Comparison of ENCODE assay signal across 8 cellular contexts in the genomic region with DNA sequence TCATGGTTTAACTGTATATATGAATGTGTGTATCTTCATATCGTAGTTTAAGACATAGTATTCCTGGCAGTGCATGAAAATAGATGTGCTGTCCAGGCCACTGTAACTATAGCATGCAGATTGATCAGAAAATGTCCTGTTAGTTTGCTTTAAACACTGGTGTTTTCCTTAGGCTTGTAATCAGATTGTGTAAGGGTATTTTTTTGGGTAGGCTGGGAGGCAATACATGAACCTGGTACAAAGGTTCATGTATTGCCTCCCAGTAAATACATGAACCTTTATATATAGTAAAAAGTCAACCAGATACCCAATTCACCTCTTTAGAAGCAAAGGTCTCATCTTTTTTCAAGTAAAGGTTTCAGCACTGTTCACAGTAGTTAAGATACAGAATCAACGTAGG. TPM values are rescaled to one million over a fixed set of nuclear protein-coding genes. Genes with fewer than 3 reads are reported as not detected.
DNase-seq lines count a peak whose midpoint lies in the region; ATAC-seq, FAIRE-seq and TF ChIP-seq lines count a peak whose summit lies in the region.

No MANE protein-coding gene starts in this region.

- H2BK120ac ChIP-seq in neuronal stem cell (ENCODE audit: low read depth, low read length), result no peak overlapping the region

- H3K27ac ChIP-seq in left ventricle myocardium inferior (replicated peaks), result no peak overlapping the region
- H3K27ac ChIP-seq in GM12878 (ENCODE audit: control insufficient read depth, insufficient read depth), result no peak overlapping the region
- no peak overlapping the region for H3K27ac ChIP-seq in mesodermal cell (ENCODE audit: low read depth, low read length, severe bottlenecking)
- no peak overlapping the region for H3K27ac ChIP-seq in neuronal stem cell (replicated peaks; ENCODE audit: low read length)

- H3K27me3 ChIP-seq in left ventricle myocardium inferior (ENCODE audit: low read depth) (no peaks in the 10 kb centered on the region), GM12878 (replicated peaks in 1 of 2; ENCODE audit: control insufficient read depth in 2 of 2, insufficient read depth in 2 of 2, low read length in 1 of 2) (no peaks in the 10 kb centered on the region), neuronal stem cell (ENCODE audit: control insufficient read depth in 3 of 3, insufficient read depth in 3 of 3, low read depth in 1 of 3, low read length in 3 of 3) (no peaks in the 10 kb centered on the region), H7 (ENCODE audit: control insufficient read depth, insufficient read depth, low read length) (no peaks in the 10 kb centered on the region)

- SMC1A ChIA-PET in GM12878 (lab: Charles Lee; ENCODE audit: uncharacterized antibody, unreplicated experiment), result interaction anchor here (1.1 to 1.2 kb wide), 2 partner anchors 10 to 62 kb away, joined by 3 to 4 read pairs; no protein-coding TSS in a partner anchor

- H3K4me2 ChIP-seq in GM12878 (ENCODE audit: control insufficient read depth, insufficient read depth) (peak overlapping the region; percentile 36), neuronal stem cell (ENCODE audit: insufficient read depth, low read length, poor library complexity, severe bottlenecking) (no peak overlapping the region)

- DNase-seq in left ventricle myocardium inferior, result no peak
- no peak for DNase-seq in Right ventricle myocardium superior
- no peak for DNase-seq in GM12878 (ENCODE audit: low read depth, low spot score)
- no peak for DNase-seq in activated CD4-positive, CD25-positive, alpha-beta regulatory T cell (lab: John Stamatoyannopoulos, UW)
- DNase-seq in neuronal stem cell (ENCODE audit: low spot score), result no peak
- DNase-seq in H7, result no peak

- H3K36me3 ChIP-seq in left ventricle myocardium inferior, result peaks cover 2% of the 10 kb centered on the region
- H3K36me3 ChIP-seq in GM12878 (ENCODE audit: control insufficient read depth in 2 of 2, insufficient read depth in 2 of 2, low read length in 1 of 2), result peaks cover 0 to 6% of the 10 kb centered on the region in 2 experiments; a peak in 1 of 4 replicates
- peaks cover 13% of the 10 kb centered on the region for H3K36me3 ChIP-seq in mesodermal cell (ENCODE audit: control insufficient read depth, insufficient read depth, low read length)
- peaks cover 0 to 3% of the 10 kb centered on the region in 2 donors for H3K36me3 ChIP-seq in neuronal stem cell (replicated peaks in 1 of 2; ENCODE audit: control insufficient read depth in 2 of 2, insufficient read depth in 2 of 2, low read length in 2 of 2)
- H3K36me3 ChIP-seq in H7 (replicated peaks; ENCODE audit: control insufficient read depth, insufficient read depth, low read length), result no peaks in the 10 kb centered on the region

- no peak overlapping the region for H3K23ac ChIP-seq in neuronal stem cell (ENCODE audit: low read depth, low read length, poor library complexity)

- no peak overlapping the region for H3K14ac ChIP-seq in neuronal stem cell (ENCODE audit: low read length)

- POLR2A ChIA-PET in GM12878 (lab: Charles Lee), result interaction anchor here (1.0 to 1.1 kb wide), 3 partner anchors 21 to 44 kb away, joined by 3 read pairs; no protein-coding TSS in a partner anchor

- 0 out of 2 replicates have a peak, but pooled peaks cover 3% of the 10 kb centered on the region for H4K20me1 ChIP-seq in GM12878 (ENCODE audit: control insufficient read depth, insufficient read depth)

- H2BK15ac ChIP-seq in neuronal stem cell (ENCODE audit: low read length), result no peak overlapping the region

- 67% methylated on average over 2 of the region's 2 CpGs for WGBS in GM12878 (ENCODE audit: insufficient coverage, insufficient replicate concordance, low lambda C conversion rate, missing lambda C conversion rate)
- WGBS in mesodermal cell (ENCODE audit: insufficient coverage in 2 of 2), 2 experiments, result 100% methylated on average over 2 of the region's 2 CpGs
- no CpG with 5 or more reads among the region's 2 CpGs for WGBS in neuronal stem cell (ENCODE audit: extremely low coverage in 2 of 2, insufficient read length in 2 of 2, insufficient replicate concordance in 1 of 2), 2 donors

- H3K79me1 ChIP-seq in neuronal stem cell (ENCODE audit: low read depth, low read length), result no peaks in the 10 kb centered on the region

- intact Hi-C loops in left ventricle myocardium inferior (cut with micrococcal nuclease) (no loop called here), Right ventricle myocardium superior (cut with DNase I) (no loop called here), GM12878 (cut with micrococcal nuclease; ENCODE audit: unreplicated experiment) (loop anchor here (5.0 kb wide), 1 partner anchor 252 kb away; the partner anchor contains the start of gene MARS2)

- H3K4me1 ChIP-seq in left ventricle myocardium inferior (peaks cover 57% of the 10 kb centered on the region), GM12878 (ENCODE audit: control insufficient read depth, insufficient read depth, low read length) (no peaks in the 10 kb centered on the region), mesodermal cell (ENCODE audit: control insufficient read depth, insufficient read depth, low read length, poor library complexity, severe bottlenecking) (peaks cover 9% of the 10 kb centered on the region), neuronal stem cell (ENCODE audit: control insufficient read depth in 2 of 2, insufficient read depth in 1 of 2, low read depth in 1 of 2, low read length in 2 of 2) (peaks cover 2 to 4% of the 10 kb centered on the region in 2 donors)

- H3K4ac ChIP-seq in neuronal stem cell (ENCODE audit: low read length), result no peak overlapping the region

- H4K8ac ChIP-seq in neuronal stem cell (ENCODE audit: low read depth, low read length), result no peak overlapping the region

- peaks cover 51% of the 10 kb centered on the region for H3K79me2 ChIP-seq in GM12878 (ENCODE audit: control insufficient read depth, insufficient read depth, low read length)

- TF ChIP-seq RAD21 in GM12878 (IDR thresholded peaks at IDR 0.05; ENCODE audit: insufficient read depth, low read depth, low read length), result no peak

- H3K9me3 ChIP-seq in left ventricle myocardium inferior (replicated peaks) (no peaks in the 10 kb centered on the region), GM12878 (replicated peaks; ENCODE audit: control insufficient read depth, insufficient read depth, low read length) (no peaks in the 10 kb centered on the region; the same call in 2 of the 3 replicates), mesodermal cell (ENCODE audit: control insufficient read depth, low read length) (no peaks in the 10 kb centered on the region), neuronal stem cell (replicated peaks in 1 of 2; ENCODE audit: control insufficient read depth in 2 of 2, insufficient read depth in 1 of 2, low read depth in 1 of 2, low read length in 2 of 2) (no peaks in the 10 kb centered on the region)

- no peak overlapping the region for H2BK12ac ChIP-seq in neuronal stem cell (ENCODE audit: low read length)

- no peak overlapping the region for H2BK5ac ChIP-seq in neuronal stem cell (ENCODE audit: low read length)

- H3K9ac ChIP-seq in GM12878 (ENCODE audit: control insufficient read depth, insufficient read depth, low read length), result no peak overlapping the region
- H3K9ac ChIP-seq in neuronal stem cell (ENCODE audit: low read depth, low read length, poor library complexity), result no peak overlapping the region

- TF ChIP-seq EP300 in GM12878 (IDR thresholded peaks at IDR 0.05; ENCODE audit: borderline replicate concordance in 1 of 2, control insufficient read depth in 1 of 2, low read depth in 2 of 2, low read length in 2 of 2), result no peak

- no peak overlapping the region for H3K18ac ChIP-seq in neuronal stem cell (ENCODE audit: low read length)

- ATAC-seq in Right ventricle myocardium superior (ENCODE audit: poor library complexity) (no peak), GM12878 (no peak), esophagus mucosa (no peak)

- RAD21 ChIA-PET in GM12878 (lab: Charles Lee; ENCODE audit: unreplicated experiment), result interaction anchor here (1.0 kb wide), 1 partner anchor 41 kb away, joined by 3 read pairs; no protein-coding TSS in a partner anchor

- no TSS peak for BruUV-seq in GM12878 (replicated peaks; lab: Mats Ljungman, UMichigan)

- H2AFZ ChIP-seq in GM12878 (ENCODE audit: control insufficient read depth, low read depth, low read length) (no peak overlapping the region), neuronal stem cell (ENCODE audit: low read length) (no peak overlapping the region)

- H3K4me3 ChIP-seq in left ventricle myocardium inferior, result peak overlapping the region; percentile 90
- H3K4me3 ChIP-seq in GM12878, result peak overlapping the region; percentile 94
- peak overlapping the region; percentile 90 for H3K4me3 ChIP-seq in mesodermal cell (ENCODE audit: extremely low read depth, insufficient read depth, low read length, poor library complexity, severe bottlenecking)
- H3K4me3 ChIP-seq in neuronal stem cell (ENCODE audit: low read length in 2 of 2), result peak overlapping the region in 1 of 2 donors; percentile 54
- no peak overlapping the region for H3K4me3 ChIP-seq in H7 (ENCODE audit: insufficient read depth, low read depth, low read length)

- CTCF ChIA-PET in GM12878 (lab: Yijun Ruan, JAX), result no interaction called here

- no peak overlapping the region for H4K91ac ChIP-seq in neuronal stem cell (ENCODE audit: low read depth, low read length, poor library complexity)

- no peak for FAIRE-seq in GM12878 (lab: Jason Lieb, UNC)

- no peak overlapping the region for H2AK5ac ChIP-seq in neuronal stem cell (ENCODE audit: low read depth, low read length)

- in situ Hi-C loops in GM12878 (cut with MboI), result loop anchor here (5.0 kb wide), 1 partner anchor 48 kb away; no protein-coding TSS in a partner anchor

- no peak for TF ChIP-seq CTCF in left ventricle myocardium inferior (IDR thresholded peaks at IDR 0.05; ENCODE audit: borderline replicate concordance)
- TF ChIP-seq CTCF in GM12878 (IDR thresholded peaks at IDR 0.05 in 2 of 3, conservative IDR thresholded peaks at IDR 0.05 in 1 of 3; ENCODE audit: control insufficient read depth in 2 of 3, extremely low read depth in 1 of 3, insufficient read depth in 1 of 3, low read depth in 3 of 3, low read length in 3 of 3), result no peak

- no peak for TF ChIP-seq POLR2A in GM12878 (IDR thresholded peaks at IDR 0.05; ENCODE audit: low read depth, low read length)

RNA-seq across cellular contexts. Expression of gene COQ10B, which starts 1.6 kb away (rescaled TPM):
- total RNA-seq in left ventricle myocardium inferior (28.2 TPM), Right ventricle myocardium superior (20.6 TPM), GM12878 (2014; rRNA removed) (14.5 and 17.3 TPM in 2 replicates), GM12878 (2014; rRNA removed; fragmentation: Illumina TruSeq; extraction: Trizol) (16.9 and 18.2 TPM in 2 replicates), GM12878 (2021) (9.9 and 10.3 TPM in 2 replicates), esophagus mucosa (12.8 TPM)
- total RNA-seq in GM12878 (2013; cell fraction: nucleolus; rRNA removed), result 8.4 and 12.0 TPM in 2 replicates
- 8.4 TPM for polyA plus RNA-seq in GM12878 (2011; ENCODE audit: low read depth)
- polyA plus RNA-seq in GM12878 (2011; rRNA removed) (3.6 and 4.5 TPM in 2 replicates), GM12878 (2014; fragmentation: Illumina TruSeq; extraction: Trizol) (13.2 and 18.9 TPM in 2 replicates), GM12878 (2014; fragmentation: Nextera tagmentation; extraction: Ambion mirVana) (10 to 100 TPM in 1 of 2 experiments, 1 to 10 TPM in 1; 7.7 to 13.1 TPM), GM12878 (2014; rRNA removed) (7.3 and 8.3 TPM in 2 replicates), GM12878 (2016; fragmentation: Nextera tagmentation; extraction: Ambion mirVana) (10 to 100 TPM; 21.8 to 23.2 TPM)
- 1.8 and 2.5 TPM in 2 replicates for polyA plus RNA-seq in GM12878 (2011; cell fraction: cytosol; rRNA removed)
- 1.3 and 2.9 TPM in 2 replicates for polyA plus RNA-seq in GM12878 (2011; cell fraction: nucleus; rRNA removed)
- 9.5 and 11.9 TPM in 2 replicates for polyA plus RNA-seq in GM12878 (2012)
- 2.9 and 5.9 TPM in 2 replicates for polyA minus RNA-seq in GM12878 (2011; rRNA and poly(A)+ RNA removed)
- polyA minus RNA-seq in GM12878 (2011; cell fraction: cytosol; rRNA and poly(A)+ RNA removed), result 3.7 and 6.1 TPM in 2 replicates
- 9.6 and 13.0 TPM in 2 replicates for polyA minus RNA-seq in GM12878 (2011; cell fraction: nucleus; rRNA and poly(A)+ RNA removed)
- polyA plus RNA-seq in mesodermal cell (2013, experiment 1 of 2), result 28.9 TPM
- polyA plus RNA-seq in mesodermal cell (2013, experiment 2 of 2), result 28.0 TPM
- polyA plus RNA-seq in neuronal stem cell (2013, experiment 1 of 2), result 7.1 TPM
- polyA plus RNA-seq in neuronal stem cell (2013, experiment 2 of 2), result 6.7 TPM
- 23.4 and 23.8 TPM in 2 replicates for total RNA-seq in H7 (2014; rRNA removed; shearing (Covaris generic))

RNA-seq across cellular contexts. Expression of gene SF3B1, which starts 20.1 kb away (rescaled TPM):
- total RNA-seq in left ventricle myocardium inferior (143 TPM), Right ventricle myocardium superior (117 TPM), GM12878 (2014; rRNA removed) (236 and 277 TPM in 2 replicates), GM12878 (2014; rRNA removed; fragmentation: Illumina TruSeq; extraction: Trizol) (241 and 248 TPM in 2 replicates), GM12878 (2021) (262 and 263 TPM in 2 replicates), esophagus mucosa (113 TPM)
- 1,461 and 1,609 TPM in 2 replicates for total RNA-seq in GM12878 (2013; cell fraction: nucleolus; rRNA removed)
- 149 TPM for polyA plus RNA-seq in GM12878 (2011; ENCODE audit: low read depth)
- polyA plus RNA-seq in GM12878 (2011; rRNA removed) (565 and 880 TPM in 2 replicates), GM12878 (2014; fragmentation: Illumina TruSeq; extraction: Trizol) (324 and 460 TPM in 2 replicates), GM12878 (2014; fragmentation: Nextera tagmentation; extraction: Ambion mirVana) (100 to 1,000 TPM; 163 to 170 TPM), GM12878 (2014; rRNA removed) (150 and 191 TPM in 2 replicates), GM12878 (2016; fragmentation: Nextera tagmentation; extraction: Ambion mirVana) (100 to 1,000 TPM; 232 to 246 TPM)
- 149 and 276 TPM in 2 replicates for polyA plus RNA-seq in GM12878 (2011; cell fraction: cytosol; rRNA removed)
- polyA plus RNA-seq in GM12878 (2011; cell fraction: nucleus; rRNA removed), result 1,214 and 1,398 TPM in 2 replicates
- 229 and 264 TPM in 2 replicates for polyA plus RNA-seq in GM12878 (2012)
- 301 and 769 TPM in 2 replicates for polyA minus RNA-seq in GM12878 (2011; rRNA and poly(A)+ RNA removed)
- 57.1 and 80.7 TPM in 2 replicates for polyA minus RNA-seq in GM12878 (2011; cell fraction: cytosol; rRNA and poly(A)+ RNA removed)
- 245 and 280 TPM in 2 replicates for polyA minus RNA-seq in GM12878 (2011; cell fraction: nucleus; rRNA and poly(A)+ RNA removed)
- 299 TPM for polyA plus RNA-seq in mesodermal cell (2013, experiment 1 of 2)
- 285 TPM for polyA plus RNA-seq in mesodermal cell (2013, experiment 2 of 2)
- 176 TPM for polyA plus RNA-seq in neuronal stem cell (2013, experiment 1 of 2)
- polyA plus RNA-seq in neuronal stem cell (2013, experiment 2 of 2), result 171 TPM
- total RNA-seq in H7 (2014; rRNA removed; shearing (Covaris generic)), result 263 and 351 TPM in 2 replicates

RNA-seq across cellular contexts. Expression of gene HSPD1, which starts 44.7 kb away (rescaled TPM):
- 143 TPM for total RNA-seq in left ventricle myocardium inferior
- total RNA-seq in Right ventricle myocardium superior, result 131 TPM
- total RNA-seq in GM12878 (2013; cell fraction: nucleolus; rRNA removed), result 368 and 375 TPM in 2 replicates
- total RNA-seq in GM12878 (2014; rRNA removed), result 345 and 394 TPM in 2 replicates
- total RNA-seq in GM12878 (2014; rRNA removed; fragmentation: Illumina TruSeq; extraction: Trizol), result 701 and 730 TPM in 2 replicates
- 578 and 595 TPM in 2 replicates for total RNA-seq in GM12878 (2021)
- polyA plus RNA-seq in GM12878 (2011; ENCODE audit: low read depth), result 218 TPM
- polyA plus RNA-seq in GM12878 (2011; rRNA removed), result 529 and 804 TPM in 2 replicates
- 216 and 238 TPM in 2 replicates for polyA plus RNA-seq in GM12878 (2011; cell fraction: cytosol; rRNA removed)
- polyA plus RNA-seq in GM12878 (2011; cell fraction: nucleus; rRNA removed), result 220 and 335 TPM in 2 replicates
- polyA plus RNA-seq in GM12878 (2012), result 269 and 346 TPM in 2 replicates
- polyA plus RNA-seq in GM12878 (2014; fragmentation: Illumina TruSeq; extraction: Trizol), result 812 and 992 TPM in 2 replicates
- polyA plus RNA-seq in GM12878 (2014; fragmentation: Nextera tagmentation; extraction: Ambion mirVana), result 100 to 1,000 TPM; 659 to 997 TPM
- 430 and 462 TPM in 2 replicates for polyA plus RNA-seq in GM12878 (2014; rRNA removed)
- polyA plus RNA-seq in GM12878 (2016; fragmentation: Nextera tagmentation; extraction: Ambion mirVana), result 1,000 to 10,000 TPM; 1,157 to 1,169 TPM
- 323 and 432 TPM in 2 replicates for polyA minus RNA-seq in GM12878 (2011; rRNA and poly(A)+ RNA removed)
- 184 and 232 TPM in 2 replicates for polyA minus RNA-seq in GM12878 (2011; cell fraction: cytosol; rRNA and poly(A)+ RNA removed)
- 150 and 246 TPM in 2 replicates for polyA minus RNA-seq in GM12878 (2011; cell fraction: nucleus; rRNA and poly(A)+ RNA removed)
- 336 TPM for polyA plus RNA-seq in mesodermal cell (2013, experiment 1 of 2)
- 357 TPM for polyA plus RNA-seq in mesodermal cell (2013, experiment 2 of 2)
- polyA plus RNA-seq in neuronal stem cell (2013, experiment 1 of 2), result 275 TPM
- 271 TPM for polyA plus RNA-seq in neuronal stem cell (2013, experiment 2 of 2)
- 127 TPM for total RNA-seq in esophagus mucosa
- 552 and 723 TPM in 2 replicates for total RNA-seq in H7 (2014; rRNA removed; shearing (Covaris generic))

RNA-seq across cellular contexts. Expression of gene HSPE1, which starts 45.3 kb away (rescaled TPM):
- total RNA-seq in left ventricle myocardium inferior, result 120 TPM
- 107 TPM for total RNA-seq in Right ventricle myocardium superior
- total RNA-seq in GM12878 (2013; cell fraction: nucleolus; rRNA removed), result 58.4 and 59.6 TPM in 2 replicates
- total RNA-seq in GM12878 (2014; rRNA removed), result 210 and 211 TPM in 2 replicates
- total RNA-seq in GM12878 (2014; rRNA removed; fragmentation: Illumina TruSeq; extraction: Trizol), result 421 and 442 TPM in 2 replicates
- total RNA-seq in GM12878 (2021), result 174 and 180 TPM in 2 replicates
- 119 TPM for polyA plus RNA-seq in GM12878 (2011; ENCODE audit: low read depth)
- polyA plus RNA-seq in GM12878 (2011; rRNA removed), result 259 and 411 TPM in 2 replicates
- polyA plus RNA-seq in GM12878 (2011; cell fraction: cytosol; rRNA removed), result 72.8 and 91.8 TPM in 2 replicates
- 62.7 and 81.2 TPM in 2 replicates for polyA plus RNA-seq in GM12878 (2011; cell fraction: nucleus; rRNA removed)
- polyA plus RNA-seq in GM12878 (2012), result 175 and 372 TPM in 2 replicates
- polyA plus RNA-seq in GM12878 (2014; fragmentation: Illumina TruSeq; extraction: Trizol), result 498 and 661 TPM in 2 replicates
- 100 to 1,000 TPM; 872 to 988 TPM for polyA plus RNA-seq in GM12878 (2014; fragmentation: Nextera tagmentation; extraction: Ambion mirVana)
- polyA plus RNA-seq in GM12878 (2014; rRNA removed), result 488 and 513 TPM in 2 replicates
- polyA plus RNA-seq in GM12878 (2016; fragmentation: Nextera tagmentation; extraction: Ambion mirVana), result 1,000 to 10,000 TPM; 1,051 to 1,096 TPM
- 31.4 and 46.9 TPM in 2 replicates for polyA minus RNA-seq in GM12878 (2011; rRNA and poly(A)+ RNA removed)
- polyA minus RNA-seq in GM12878 (2011; cell fraction: cytosol; rRNA and poly(A)+ RNA removed), result 11.3 and 15.9 TPM in 2 replicates
- 35.8 and 59.9 TPM in 2 replicates for polyA minus RNA-seq in GM12878 (2011; cell fraction: nucleus; rRNA and poly(A)+ RNA removed)
- 200 TPM for polyA plus RNA-seq in mesodermal cell (2013, experiment 1 of 2)
- 212 TPM for polyA plus RNA-seq in mesodermal cell (2013, experiment 2 of 2)
- polyA plus RNA-seq in neuronal stem cell (2013, experiment 1 of 2), result 302 TPM
- polyA plus RNA-seq in neuronal stem cell (2013, experiment 2 of 2), result 297 TPM
- total RNA-seq in esophagus mucosa, result 63.5 TPM
- 208 and 213 TPM in 2 replicates for total RNA-seq in H7 (2014; rRNA removed; shearing (Covaris generic))
